Comparison of ENCODE assay signal across 13 cellular contexts in genomic region chr4:69242562-69243245, GRCh38. TPM values are rescaled to one million over a fixed set of nuclear protein-coding genes. Genes with fewer than 3 reads are reported as not detected.
"Had no signal": no experiment of that assay in that cellular context is flagged by ENCODE, and none has a peak within 500 bp of the region (broad histone marks: within the 10 kb centered on the region; RNA-seq: fewer than 3 reads in every experiment).

No MANE protein-coding gene starts in this region.

RNA-seq across cellular contexts. Expression of gene UGT2B11, which starts 28.2 kb away (rescaled TPM):
- total RNA-seq: activated CD4-positive, alpha-beta memory T cell treated with anti-CD3 and anti-CD28 coated beads, Interleukin-2, amount 10 ng/mL, durations not matched to agents 7 days and 5 days; activated CD4-positive, alpha-beta T cell treated with anti-CD3 and anti-CD28 coated beads for 36 hours; activated CD4-positive, alpha-beta T cell treated with anti-CD3 and anti-CD28 coated beads, Interleukin-2, amount 10 ng/mL, durations not matched to agents 7 days and 5 days; activated CD8-positive, alpha-beta memory T cell treated with anti-CD3 and anti-CD28 coated beads, Interleukin-2, amount 10 ng/mL, durations not matched to agents 7 days and 5 days; activated CD8-positive, alpha-beta T cell treated with anti-CD3 and anti-CD28 coated beads, Interleukin-2, amount 10 ng/mL, durations not matched to agents 7 days and 5 days; activated naive CD8-positive, alpha-beta T cell treated with anti-CD3 and anti-CD28 coated beads, Interleukin-2, amount 10 ng/mL, durations not matched to agents 7 days and 5 days; activated T-helper 2 cell treated with anti-CD3 and anti-CD28 coated beads, Interferon-gamma antibody, Interleukin-2, Interleukin-4, amounts not matched to agents 10 μg/mL and 5 μg/mL and 100 μg/mL, durations not matched to agents 14 hours and 24 hours and 36 hours; ascending aorta; bronchial epithelial cell; cardiac muscle cell; chondrocyte; WTC11 had no signal
- polyA plus RNA-seq: adipose tissue, cardiac muscle cell had no signal

RNA-seq across cellular contexts. Expression of gene UGT2B28, which starts 37.6 kb away (rescaled TPM):
- total RNA-seq: activated CD4-positive, alpha-beta memory T cell treated with anti-CD3 and anti-CD28 coated beads, Interleukin-2, amount 10 ng/mL, durations not matched to agents 7 days and 5 days; activated CD4-positive, alpha-beta T cell treated with anti-CD3 and anti-CD28 coated beads for 36 hours; activated CD4-positive, alpha-beta T cell treated with anti-CD3 and anti-CD28 coated beads, Interleukin-2, amount 10 ng/mL, durations not matched to agents 7 days and 5 days; activated CD8-positive, alpha-beta memory T cell treated with anti-CD3 and anti-CD28 coated beads, Interleukin-2, amount 10 ng/mL, durations not matched to agents 7 days and 5 days; activated CD8-positive, alpha-beta T cell treated with anti-CD3 and anti-CD28 coated beads, Interleukin-2, amount 10 ng/mL, durations not matched to agents 7 days and 5 days; activated naive CD8-positive, alpha-beta T cell treated with anti-CD3 and anti-CD28 coated beads, Interleukin-2, amount 10 ng/mL, durations not matched to agents 7 days and 5 days; activated T-helper 2 cell treated with anti-CD3 and anti-CD28 coated beads, Interferon-gamma antibody, Interleukin-2, Interleukin-4, amounts not matched to agents 10 μg/mL and 5 μg/mL and 100 μg/mL, durations not matched to agents 14 hours and 24 hours and 36 hours; ascending aorta; bronchial epithelial cell; cardiac muscle cell; chondrocyte; WTC11 had no signal
- polyA plus RNA-seq: adipose tissue, cardiac muscle cell had no signal
